Comparison of ENCODE assay signal across 19 cellular contexts in genomic region chrX:53056292-53056691, GRCh38. TPM values are rescaled to one million over a fixed set of nuclear protein-coding genes. Genes with fewer than 3 reads are reported as not detected.
DNase-seq lines count a peak whose midpoint lies in the region; ATAC-seq and TF ChIP-seq lines count a peak whose summit lies in the region.
"Had no signal": no experiment of that assay in that cellular context is flagged by ENCODE, and none has a peak within 500 bp of the region (broad histone marks: within the 10 kb centered on the region; RNA-seq: fewer than 3 reads in every experiment).

No MANE protein-coding gene starts in this region.

- no peak overlapping the region for H3K27ac ChIP-seq in HEK293 (ENCODE audit: extremely low read depth, low read depth, low read length)

- H3K27me3 Mint-ChIP-seq in activated T-cell treated with anti-CD3 and anti-CD28 coated beads, Interleukin-2, amount 50 U/mL, for 72 hours (ENCODE audit: low read depth): peaks cover under 1% of the 10 kb centered on the region
- no peaks in the 10 kb centered on the region for H3K27me3 Mint-ChIP-seq in osteocyte (ENCODE audit: unreplicated experiment)
- H3K27me3 Mint-ChIP-seq: CD4-positive, CD25-positive, alpha-beta regulatory T cell had no signal

- CTCF ChIA-PET in HEK293 (lab: Yijun Ruan, JAX) (interaction anchor here (0.5 kb wide), 1 partner anchor 58 kb away, joined by 3 read pairs; no protein-coding TSS in a partner anchor), GM10248 (lab: Yijun Ruan, JAX) (no interaction called here)

- POLR2A ChIA-PET in HEK293 (lab: Yijun Ruan, JAX): no interaction called here
- POLR2A ChIA-PET in GM10248 (lab: Yijun Ruan, JAX): no interaction called here

- H3K36me3 ChIP-seq in HEK293 (ENCODE audit: control insufficient read depth in 2 of 2, insufficient read depth in 1 of 2, low read length in 2 of 2): no peaks in the 10 kb centered on the region
- H3K36me3 ChIP-seq: BE2C had no signal

- no peak overlapping the region for H3K4me3 ChIP-seq in HEK293 (ENCODE audit: low read depth, low read length)
- H3K4me3 ChIP-seq in epithelial cell of esophagus (ENCODE audit: low read length): no peak overlapping the region
- H3K4me3 ChIP-seq: K562 had no signal

- TF ChIP-seq CTCF in HEK293 (tag by site-specific recombination; IDR thresholded peaks at IDR 0.05) (no peak), epithelial cell of esophagus (IDR thresholded peaks at IDR 0.05; ENCODE audit: insufficient read depth, low read depth, low read length, missing control alignments) (no peak), osteocyte (IDR thresholded peaks at IDR 0.05) (no peak), GM10248 (IDR thresholded peaks at IDR 0.05; ENCODE audit: control extremely low read depth, extremely low read depth, low read depth, missing control alignments) (no peak)

- no peaks in the 10 kb centered on the region for H3K36me3 Mint-ChIP-seq in activated T-cell treated with anti-CD3 and anti-CD28 coated beads, Interleukin-2, amount 50 U/mL, for 72 hours (ENCODE audit: insufficient read depth in 2 of 2)
- no peaks in the 10 kb centered on the region for H3K36me3 Mint-ChIP-seq in osteocyte (ENCODE audit: unreplicated experiment)
- H3K36me3 Mint-ChIP-seq: CD4-positive, CD25-positive, alpha-beta regulatory T cell had no signal

- H3K4me1 ChIP-seq in HEK293 (ENCODE audit: control insufficient read depth, insufficient read depth, low read length): no peaks in the 10 kb centered on the region
- H3K4me1 ChIP-seq: BE2C, Caco-2 had no signal

- no peaks in the 10 kb centered on the region for H3K9me3 Mint-ChIP-seq in activated T-cell treated with anti-CD3 and anti-CD28 coated beads, Interleukin-2, amount 50 U/mL, for 72 hours
- no peaks in the 10 kb centered on the region for H3K9me3 Mint-ChIP-seq in osteocyte (ENCODE audit: unreplicated experiment)
- H3K9me3 Mint-ChIP-seq: CD4-positive, CD25-positive, alpha-beta regulatory T cell had no signal

- H3K27ac Mint-ChIP-seq in activated T-cell treated with anti-CD3 and anti-CD28 coated beads, Interleukin-2, amount 50 U/mL, for 72 hours: no peak overlapping the region
- H3K27ac Mint-ChIP-seq in osteocyte (ENCODE audit: unreplicated experiment): no peak overlapping the region
- H3K27ac Mint-ChIP-seq: CD4-positive, CD25-positive, alpha-beta regulatory T cell had no signal

- H3K4me1 Mint-ChIP-seq in activated T-cell treated with anti-CD3 and anti-CD28 coated beads, Interleukin-2, amount 50 U/mL, for 72 hours (ENCODE audit: low read depth): no peaks in the 10 kb centered on the region
- peaks cover 2% of the 10 kb centered on the region for H3K4me1 Mint-ChIP-seq in osteocyte (ENCODE audit: unreplicated experiment)

- no peak overlapping the region for H3K4me3 Mint-ChIP-seq in activated T-cell treated with anti-CD3 and anti-CD28 coated beads, Interleukin-2, amount 50 U/mL, for 72 hours
- no peak overlapping the region for H3K4me3 Mint-ChIP-seq in osteocyte (ENCODE audit: unreplicated experiment)
- H3K4me3 Mint-ChIP-seq: CD4-positive, CD25-positive, alpha-beta regulatory T cell had no signal

- no peak for DNase-seq in activated T-cell treated with anti-CD3 and anti-CD28 coated beads, Interleukin-2, amount 50 U/mL, for 72 hours
- no peak for DNase-seq in activated T-cell treated with anti-CD3 and anti-CD28 coated beads for 4 hours
- peak; percentile 7 for DNase-seq in epithelial cell of esophagus (ENCODE audit: low read depth)
- peak; percentile 25 for DNase-seq in osteocyte (ENCODE audit: extremely low spot score, unreplicated experiment)
- no peak for DNase-seq in germinal center (ENCODE audit: low spot score)
- no peak for DNase-seq in GM10248 (ENCODE audit: extremely low spot score)
- DNase-seq: BE2C; Caco-2; CD4-positive, CD25-positive, alpha-beta regulatory T cell; GDM1; GOT3; NCI-H1105; NCI-H1694; NCI-H2081 treated with DMSO at 0.1 percent for 48 hours; NCI-H748 treated with DMSO at 0.1 percent for 48 hours; NK-92 treated with Interleukin-12 subunit alpha and Interleukin-12 subunit beta, amount 100 ng/mL, for 24 hours; Right ventricle myocardium superior had no signal

- no peaks in the 10 kb centered on the region for H3K9me3 ChIP-seq in HEK293 (ENCODE audit: control insufficient read depth, insufficient read depth, low read depth, low read length)
- H3K9me3 ChIP-seq: BE2C, Caco-2 had no signal

- ATAC-seq in activated T-cell treated with anti-CD3 and anti-CD28 coated beads, Interleukin-2, amount 50 U/mL, for 72 hours (replicated peaks in 1 of 2): peak; percentile 25 to 60
- ATAC-seq: K562 had no signal

TF ChIP-seq in HEK293, 187 proteins besides CTCF, POLR2A, EP300 and RAD21:
- TF ChIP-seq ZNF404 (tag by site-specific recombination; IDR thresholded peaks at IDR 0.05) (no peak), EGR2 (tag by site-specific recombination; IDR thresholded peaks at IDR 0.05; ENCODE audit: low read depth) (peak; percentile 74), ZFHX2 (tag by site-specific recombination; conservative IDR thresholded peaks at IDR 0.05) (peak; percentile 79), YY2 (tag by site-specific recombination; IDR thresholded peaks at IDR 0.05) (no peak)

RNA-seq across cellular contexts. Expression of gene GPR173, which starts 7.7 kb away (rescaled TPM):
- total RNA-seq in activated T-cell treated with anti-CD3 and anti-CD28 coated beads, Interleukin-2, amount 50 U/mL, for 72 hours: under 1 TPM; 0.31 to 0.81 TPM
- 12.6 and 17.3 TPM in 2 replicates for total RNA-seq in osteocyte
- total RNA-seq: CD4-positive, CD25-positive, alpha-beta regulatory T cell; K562 had no signal

RNA-seq across cellular contexts. Expression of gene TSPYL2, which starts 25.9 kb away (rescaled TPM):
- total RNA-seq in activated T-cell treated with anti-CD3 and anti-CD28 coated beads, Interleukin-2, amount 50 U/mL, for 72 hours: 10 to 100 TPM; 83.4 to 93.3 TPM
- 19.5 and 26.2 TPM in 2 replicates for total RNA-seq in osteocyte

RNA-seq across cellular contexts. Expression of gene KANTR, which starts 37.6 kb away (rescaled TPM):
- 10 to 100 TPM; 10.8 to 11.4 TPM for total RNA-seq in activated T-cell treated with anti-CD3 and anti-CD28 coated beads, Interleukin-2, amount 50 U/mL, for 72 hours
- 12.4 and 13.7 TPM in 2 replicates for total RNA-seq in osteocyte

Comparison
In these comparisons a context has a peak if more than half of its experiments do, and no peak if none do; other contexts are left out.
1. DNase-seq: peak in epithelial cell of esophagus (single experiment) and osteocyte (single experiment); none in activated T-cell treated with anti-CD3 and anti-CD28 coated beads, Interleukin-2, amount 50 U/mL, for 72 hours (0 of 2), activated T-cell treated with anti-CD3 and anti-CD28 coated beads for 4 hours (single experiment), germinal center (single experiment) and GM10248 (single experiment).